Comparison of ENCODE assay signal across 8 cellular contexts in the genomic region with DNA sequence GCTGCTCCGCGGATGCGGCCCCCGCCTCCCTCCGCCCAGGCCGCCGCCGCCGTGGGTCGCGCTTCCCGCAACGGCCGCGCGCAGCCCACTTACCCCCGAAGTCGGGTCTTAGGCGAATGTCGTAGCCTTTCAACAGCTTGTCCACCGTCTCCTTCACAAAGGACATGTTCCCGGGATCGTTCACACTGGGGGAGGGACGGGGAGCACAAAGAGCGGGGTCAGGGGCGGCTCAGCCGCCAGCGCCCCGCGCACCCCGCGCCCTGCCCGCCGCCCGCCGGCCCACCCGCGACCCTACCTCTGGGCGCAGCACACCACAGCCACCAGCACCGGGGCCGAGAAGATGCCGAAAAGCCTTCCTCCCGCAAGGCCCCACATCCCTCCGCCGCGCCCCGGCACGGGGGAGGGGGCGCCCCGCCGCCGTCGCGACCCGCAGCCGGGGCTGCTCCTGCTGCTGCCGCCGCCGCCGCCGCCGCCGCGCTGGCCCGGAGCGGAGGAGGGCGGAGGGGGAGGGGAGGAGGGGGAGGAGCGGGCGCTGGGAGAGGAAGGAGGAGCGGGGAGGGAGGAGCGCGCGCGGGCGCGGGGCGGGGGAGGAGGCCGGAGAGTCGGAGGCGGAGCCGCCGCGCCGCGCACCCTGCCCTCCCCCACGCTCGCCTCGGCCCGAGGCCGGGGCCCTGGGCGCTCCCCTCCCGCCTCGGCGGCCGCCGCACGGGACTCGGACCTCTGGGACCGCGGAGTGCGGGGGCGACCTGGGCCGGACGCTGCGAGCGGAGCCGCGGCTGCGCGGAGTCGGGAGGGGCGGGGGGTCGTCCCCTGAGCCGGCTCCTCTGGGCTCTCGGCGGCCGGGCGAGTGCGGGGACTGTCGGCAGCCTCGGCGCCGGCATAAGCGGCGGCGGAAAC. TPM values are rescaled to one million over a fixed set of nuclear protein-coding genes. Genes with fewer than 3 reads are reported as not detected.
DNase-seq lines count a peak whose midpoint lies in the region; TF ChIP-seq lines count a peak whose summit lies in the region.

A gene (minus strand): TSS at position 479 of the 897 bp plus-strand sequence.

- no peak for TF ChIP-seq CTCF in fibroblast of the aortic adventitia (IDR thresholded peaks at IDR 0.05; ENCODE audit: insufficient read depth, low read length)
- TF ChIP-seq CTCF in osteoblast (IDR thresholded peaks at IDR 0.05; ENCODE audit: extremely low read depth, low read depth, low read length), result no peak

- no peak within 1 kb of the TSS for H2AFZ ChIP-seq in osteoblast (ENCODE audit: low read length)

- H3K79me2 ChIP-seq in osteoblast (ENCODE audit: insufficient read depth, low read length), result no peaks in the 10 kb centered on the region

- no peaks in the 10 kb centered on the region for H3K9me3 ChIP-seq in osteoblast (ENCODE audit: low read depth, low read length)

- H3K4me2 ChIP-seq in osteoblast (ENCODE audit: insufficient read depth, low read length), result no peak within 1 kb of the TSS

- DNase-seq in GM03348 (ENCODE audit: low spot score) (peak; percentile 63), NCI-H526 treated with DMSO at 0.1 percent for 48 hours (lab: John Stamatoyannopoulos, UW) (peak; percentile 17), fibroblast of the aortic adventitia (ENCODE audit: low read depth) (no peak), osteoblast (ENCODE audit: insufficient read length, low spot score, missing footprints) (peak; percentile 81), T-helper 9 cell (no peak), putamen (ENCODE audit: low spot score) (no peak), erythroblast (lab: John Stamatoyannopoulos, UW) (no peak)
- DNase-seq in stimulated activated CD4-positive, alpha-beta T cell treated with anti-CD3 and anti-CD28 coated beads, Interleukin-4, amount 100 ng/mL, for 24 hours, result no peak

- no peaks in the 10 kb centered on the region for H3K4me1 ChIP-seq in osteoblast (ENCODE audit: insufficient read depth, low read length)

- H3K27ac ChIP-seq in osteoblast (ENCODE audit: low read depth, low read length), result no peak within 1 kb of the TSS

- no peak for TF ChIP-seq POLR2A in erythroblast (IDR thresholded peaks at IDR 0.05; ENCODE audit: low read length)

- no peaks in the 10 kb centered on the region for H3K36me3 ChIP-seq in osteoblast (ENCODE audit: insufficient read depth, low read length)

- peaks cover 10% of the 10 kb centered on the region for H3K27me3 ChIP-seq in osteoblast (ENCODE audit: insufficient read depth, low read length)

- peak within 1 kb of the TSS; percentile 17 for H3K4me3 ChIP-seq in fibroblast of the aortic adventitia (ENCODE audit: low read depth, low read length)
- H3K4me3 ChIP-seq in osteoblast (ENCODE audit: insufficient read depth, low read length), result no peak within 1 kb of the TSS

- H4K20me1 ChIP-seq in osteoblast (ENCODE audit: insufficient read depth, low read length), result no peaks in the 10 kb centered on the region

RNA-seq across cellular contexts. Expression of the gene that starts here (rescaled TPM):
- total RNA-seq in fibroblast of the aortic adventitia (ENCODE audit: low replicate concordance), result 0.81 and 2.2 TPM in 2 replicates
- total RNA-seq in osteoblast, result under 0.01 and 1.5 TPM in 2 replicates

Comparison
In these comparisons a context has a peak if more than half of its experiments do, and no peak if none do; other contexts are left out.
1. DNase-seq: peak in GM03348 (single experiment), NCI-H526 treated with DMSO at 0.1 percent for 48 hours (single experiment) and osteoblast (single experiment); none in fibroblast of the aortic adventitia (single experiment), T-helper 9 cell (single experiment), putamen (single experiment), stimulated activated CD4-positive, alpha-beta T cell treated with anti-CD3 and anti-CD28 coated beads, Interleukin-4, amount 100 ng/mL, for 24 hours (single experiment) and erythroblast (0 of 2).